Comparison of ENCODE assay signal across 8 cellular contexts in the genomic region with DNA sequence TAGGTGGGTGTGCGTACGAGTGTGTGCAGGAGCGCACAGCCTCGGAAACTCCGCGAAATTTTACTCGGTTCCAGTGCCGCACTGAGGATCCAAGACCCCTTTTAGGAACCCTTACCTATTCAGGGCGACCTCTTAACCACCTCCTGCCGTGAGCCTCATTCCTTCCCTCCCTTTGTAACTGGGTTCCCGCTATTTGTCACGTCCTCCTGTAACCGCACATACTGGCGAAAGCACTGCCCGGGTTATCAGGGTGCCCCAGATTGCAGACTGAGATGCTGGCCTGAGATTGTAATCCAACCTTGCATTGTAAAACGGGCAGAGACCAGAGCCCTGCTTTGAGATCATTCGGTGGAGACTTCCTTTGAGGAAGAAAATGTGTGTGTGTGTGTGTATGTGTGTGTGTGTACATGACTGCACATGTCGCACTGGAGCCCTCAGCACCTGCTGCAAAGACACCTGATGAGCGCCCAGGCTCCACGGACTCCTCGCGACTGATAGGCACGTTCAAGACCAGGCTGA.
DNase-seq lines count a peak whose midpoint lies in the region; ATAC-seq, FAIRE-seq and TF ChIP-seq lines count a peak whose summit lies in the region.

No MANE protein-coding gene starts in this region.

- TF ChIP-seq POLR2A in HepG2 (IDR thresholded peaks at IDR 0.05; ENCODE audit: insufficient read depth in 1 of 2, low read depth in 2 of 2, low read length in 2 of 2) = no peak

- peak overlapping the region; percentile 91 for H3K4me2 ChIP-seq in HepG2 (ENCODE audit: low read depth, low read length)

- in situ Hi-C loops in HepG2 (cut with HindIII; ENCODE audit: extremely low pct_ligation_motif_present, low pct_unique_long_range_greater_than_20kb) = no loop called here

- H2AFZ ChIP-seq in HepG2 (ENCODE audit: low read length) = peak overlapping the region; percentile 80

- POLR2A ChIA-PET in CD4-positive, alpha-beta memory T cell (lab: Charles Lee; ENCODE audit: partially characterized antibody) = interaction anchor here (0.8 to 16.4 kb wide), 20 partner anchors 9 to 281 kb away, joined by 3 to 357 read pairs (median 8); a partner anchor contains a TSS
- POLR2A ChIA-PET in HepG2 (lab: Yijun Ruan, JAX) = interaction anchor here (0.9 to 2.9 kb wide), 12 partner anchors 10 to 281 kb away, joined by 3 to 44 read pairs (median 8); a partner anchor contains a TSS

- peak overlapping the region; percentile 78 for H3K9ac ChIP-seq in SK-N-MC (ENCODE audit: insufficient read length)
- H3K9ac ChIP-seq in HepG2 (ENCODE audit: insufficient read depth, low read depth, low read length) = peak overlapping the region; percentile 79
- peak overlapping the region; percentile 59 to 71 for H3K9ac ChIP-seq in stomach smooth muscle (ENCODE audit: low read length in 2 of 2)

- H3K27ac ChIP-seq in CD4-positive, alpha-beta memory T cell (ENCODE audit: low read depth, low read length) = peak overlapping the region; percentile 90
- H3K27ac ChIP-seq in SK-N-MC (no peak overlapping the region), HepG2 (ENCODE audit: extremely low read length, insufficient read depth, low read length) (peak overlapping the region; percentile 78), stomach smooth muscle (ENCODE audit: low read length) (peak overlapping the region; percentile 87)

- CTCF ChIA-PET in CD4-positive, alpha-beta memory T cell (lab: Charles Lee; ENCODE audit: partially characterized antibody) = interaction anchor here (0.9 to 6.0 kb wide), 22 partner anchors 14 to 280 kb away, joined by 3 to 37 read pairs (median 6); a partner anchor contains a TSS
- CTCF ChIA-PET in HepG2 (lab: Yijun Ruan, JAX; ENCODE audit: low intra/inter-chr PET ratio, low total read pairs) = no interaction called here

- no peaks in the 10 kb centered on the region for H3K36me3 ChIP-seq in CD4-positive, alpha-beta memory T cell (ENCODE audit: insufficient read depth, low read length)
- H3K36me3 ChIP-seq in SK-N-MC (ENCODE audit: insufficient read depth, low read length) (no peaks in the 10 kb centered on the region), HepG2 (replicated peaks in 1 of 2; ENCODE audit: control insufficient read depth in 1 of 2, insufficient read depth in 2 of 2, low read length in 2 of 2) (no peaks in the 10 kb centered on the region), stomach smooth muscle (ENCODE audit: control insufficient read depth in 2 of 2, insufficient read depth in 2 of 2, low read length in 2 of 2) (no peaks in the 10 kb centered on the region)

- WGBS in HepG2 (ENCODE audit: low lambda C conversion rate) = 3% methylated on average over 21 of the region's 23 CpGs

- peak; percentile 34 for FAIRE-seq in HepG2 (lab: Jason Lieb, UNC)

- H3K79me2 ChIP-seq in HepG2 (ENCODE audit: insufficient read depth, low read length) = peaks cover 3% of the 10 kb centered on the region

- no peak for TF ChIP-seq CTCF in HepG2 (CRISPR knock-in tag; IDR thresholded peaks at IDR 0.05)

- no peaks in the 10 kb centered on the region for H3K27me3 ChIP-seq in CD4-positive, alpha-beta memory T cell (ENCODE audit: insufficient read depth, low read length)
- H3K27me3 ChIP-seq in HepG2 (ENCODE audit: control insufficient read depth in 1 of 2, insufficient read depth in 2 of 2, low read length in 2 of 2) (no peaks in the 10 kb centered on the region; a peak in 1 of 5 replicates), stomach smooth muscle (ENCODE audit: control insufficient read depth in 1 of 2, insufficient read depth in 2 of 2, low read length in 2 of 2) (no peaks in the 10 kb centered on the region)

- H3K9me3 ChIP-seq in CD4-positive, alpha-beta memory T cell (ENCODE audit: control insufficient read depth in 1 of 2, low read length in 2 of 2) = no peaks in the 10 kb centered on the region
- H3K9me3 ChIP-seq in SK-N-MC (ENCODE audit: low read depth, low read length) (no peaks in the 10 kb centered on the region), HepG2 (ENCODE audit: low read length) (no peaks in the 10 kb centered on the region), stomach smooth muscle (ENCODE audit: control insufficient read depth in 2 of 2, low read length in 2 of 2) (no peaks in the 10 kb centered on the region)

- ATAC-seq in GM19351 (IDR thresholded peaks at IDR 0.05; ENCODE audit: unreplicated experiment) (peak; percentile 2), HG03521 (IDR thresholded peaks at IDR 0.05; ENCODE audit: unreplicated experiment) (peak; percentile 1), HepG2 (peak; percentile 3)

- peaks cover 45 to 83% (median 54%) of the 10 kb centered on the region in 4 donors for H3K4me1 Mint-ChIP-seq in CD4-positive, alpha-beta memory T cell

- no peak for TF ChIP-seq RAD21 in HepG2 (CRISPR knock-in tag; IDR thresholded peaks at IDR 0.05)

- H3K36me3 Mint-ChIP-seq in CD4-positive, alpha-beta memory T cell = peaks cover 5 to 32% of the 10 kb centered on the region in 2 donors

- H3K4me3 Mint-ChIP-seq in CD4-positive, alpha-beta memory T cell = peak overlapping the region; percentile 97 to 100 (median 100)

- no peaks in the 10 kb centered on the region for H4K20me1 ChIP-seq in HepG2 (ENCODE audit: insufficient read depth, low read length)

- peak; percentile 44 to 68 (median 50) for DNase-seq in CD4-positive, alpha-beta memory T cell
- no peak for DNase-seq in SK-N-MC (ENCODE audit: low read depth, low spot score)
- peak; percentile 54 for DNase-seq in cerebellar cortex (ENCODE audit: low spot score)
- peak; percentile 10 for DNase-seq in HepG2 (ENCODE audit: low spot score)
- no peak for DNase-seq in cerebellar nuclear complex (lab: John Stamatoyannopoulos, UW)

- H3K4me3 ChIP-seq in CD4-positive, alpha-beta memory T cell (ENCODE audit: low read length in 2 of 2) = peak overlapping the region; percentile 83 to 99
- H3K4me3 ChIP-seq in SK-N-MC (peak overlapping the region; percentile 98), HepG2 (replicated peaks in 1 of 3; ENCODE audit: insufficient read depth in 1 of 3, low read depth in 2 of 3, low read length in 3 of 3) (peak overlapping the region; percentile 76 to 96 (median 87)), stomach smooth muscle (ENCODE audit: low read length in 2 of 2) (peak overlapping the region; percentile 95 to 99)

- peaks cover 42% of the 10 kb centered on the region for H3K4me1 ChIP-seq in CD4-positive, alpha-beta memory T cell (ENCODE audit: insufficient read depth, low read length)
- H3K4me1 ChIP-seq in HepG2 (ENCODE audit: insufficient read depth, low read length) (peaks cover 45% of the 10 kb centered on the region), stomach smooth muscle (ENCODE audit: control insufficient read depth, insufficient read depth, low read length) (peaks cover 21% of the 10 kb centered on the region)

- H3K9me3 Mint-ChIP-seq in CD4-positive, alpha-beta memory T cell = peaks cover 0 to 3% (median 0%) of the 10 kb centered on the region in 8 donors

- TSS peak; percentile 71 for BruUV-seq in HepG2 (replicated peaks; lab: Mats Ljungman, UMichigan)

- intact Hi-C loops in CD4-positive, alpha-beta memory T cell (cut with micrococcal nuclease) = loop anchor here (2.0 to 5.0 kb wide), 3 partner anchors 72 to 184 kb away; a partner anchor contains a TSS
- intact Hi-C loops in HepG2 (cut with micrococcal nuclease; ENCODE audit: unreplicated experiment) = loop anchor here (2.0 kb wide), 1 partner anchor 20 kb away; no protein-coding TSS in a partner anchor

- no peaks in the 10 kb centered on the region for H3K27me3 Mint-ChIP-seq in CD4-positive, alpha-beta memory T cell

- TF ChIP-seq EP300 in HepG2 (IDR thresholded peaks at IDR 0.05; ENCODE audit: low read depth in 2 of 2, low read length in 2 of 2) (no peak), HepG2 (CRISPR knock-in tag; IDR thresholded peaks at IDR 0.05; ENCODE audit: borderline replicate concordance) (no peak)

- H3K27ac Mint-ChIP-seq in CD4-positive, alpha-beta memory T cell = peak overlapping the region; percentile 96 to 99 (median 97)

TF ChIP-seq in HepG2, 621 proteins besides CTCF, POLR2A, EP300 and RAD21 (continues in another document):
- TF ChIP-seq KDM6A (CRISPR knock-in tag; IDR thresholded peaks at IDR 0.05; ENCODE audit: low read depth) = no peak
- 0 out of 2 replicates have a peak, but pooled peaks have one; percentile 3 for TF ChIP-seq GATA4 (IDR thresholded peaks at IDR 0.05; ENCODE audit: borderline replicate concordance, low read depth)
- TF ChIP-seq RNF2 (conservative IDR thresholded peaks at IDR 0.05; ENCODE audit: low read depth) = 0 out of 2 replicates have a peak, but pooled peaks have one; percentile 6
- TF ChIP-seq, protein P1, sequence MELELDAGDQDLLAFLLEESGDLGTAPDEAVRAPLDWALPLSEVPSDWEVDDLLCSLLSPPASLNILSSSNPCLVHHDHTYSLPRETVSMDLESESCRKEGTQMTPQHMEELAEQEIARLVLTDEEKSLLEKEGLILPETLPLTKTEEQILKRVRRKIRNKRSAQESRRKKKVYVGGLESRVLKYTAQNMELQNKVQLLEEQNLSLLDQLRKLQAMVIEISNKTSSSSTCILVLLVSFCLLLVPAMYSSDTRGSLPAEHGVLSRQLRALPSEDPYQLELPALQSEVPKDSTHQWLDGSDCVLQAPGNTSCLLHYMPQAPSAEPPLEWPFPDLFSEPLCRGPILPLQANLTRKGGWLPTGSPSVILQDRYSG (CRISPR knock-in tag; IDR thresholded peaks at IDR 0.05) = no peak
- no peak for TF ChIP-seq SALL2 (CRISPR knock-in tag; IDR thresholded peaks at IDR 0.05)
- TF ChIP-seq, protein P2, sequence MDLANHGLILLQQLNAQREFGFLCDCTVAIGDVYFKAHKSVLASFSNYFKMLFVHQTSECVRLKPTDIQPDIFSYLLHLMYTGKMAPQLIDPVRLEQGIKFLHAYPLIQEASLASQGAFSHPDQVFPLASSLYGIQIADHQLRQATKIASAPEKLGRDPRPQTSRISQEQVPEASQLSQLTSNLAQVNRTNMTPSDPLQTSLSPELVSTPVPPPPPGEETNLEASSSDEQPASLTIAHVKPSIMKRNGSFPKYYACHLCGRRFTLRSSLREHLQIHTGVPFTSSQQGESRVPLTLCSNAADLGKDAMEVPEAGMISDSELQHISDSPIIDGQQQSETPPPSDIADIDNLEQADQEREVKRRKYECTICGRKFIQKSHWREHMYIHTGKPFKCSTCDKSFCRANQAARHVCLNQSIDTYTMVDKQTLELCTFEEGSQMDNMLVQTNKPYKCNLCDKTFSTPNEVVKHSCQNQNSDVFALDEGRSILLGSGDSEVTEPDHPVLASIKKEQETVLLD (CRISPR knock-in tag; IDR thresholded peaks at IDR 0.05; ENCODE audit: low read depth) = no peak
- no peak for TF ChIP-seq GFI1 (CRISPR knock-in tag; IDR thresholded peaks at IDR 0.05; ENCODE audit: borderline replicate concordance)
- TF ChIP-seq JUND (CRISPR knock-in tag; IDR thresholded peaks at IDR 0.05) = 0 out of 2 replicates have a peak, but pooled peaks have one; percentile 19
- TF ChIP-seq, protein P3, sequence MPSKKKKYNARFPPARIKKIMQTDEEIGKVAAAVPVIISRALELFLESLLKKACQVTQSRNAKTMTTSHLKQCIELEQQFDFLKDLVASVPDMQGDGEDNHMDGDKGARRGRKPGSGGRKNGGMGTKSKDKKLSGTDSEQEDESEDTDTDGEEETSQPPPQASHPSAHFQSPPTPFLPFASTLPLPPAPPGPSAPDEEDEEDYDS (CRISPR knock-in tag; IDR thresholded peaks at IDR 0.05) = no peak
- TF ChIP-seq ZNF558 (CRISPR knock-in tag; IDR thresholded peaks at IDR 0.05; ENCODE audit: borderline replicate concordance) = 0 out of 2 replicates have a peak, but pooled peaks have one; percentile 9

Comparison
In these comparisons a context has a peak if more than half of its experiments do, and no peak if none do; other contexts are left out.
1. DNase-seq: peak in CD4-positive, alpha-beta memory T cell (5 of 5), cerebellar cortex (single experiment) and HepG2 (single experiment); none in SK-N-MC (single experiment) and cerebellar nuclear complex (0 of 2).
2. Peak in every context shown above with its lines, with median percentiles within 50 percentile points of each other: H3K4me3 ChIP-seq, ATAC-seq and H3K9ac ChIP-seq.